ENCODE assay signal across 14 cellular contexts in the genomic region with DNA sequence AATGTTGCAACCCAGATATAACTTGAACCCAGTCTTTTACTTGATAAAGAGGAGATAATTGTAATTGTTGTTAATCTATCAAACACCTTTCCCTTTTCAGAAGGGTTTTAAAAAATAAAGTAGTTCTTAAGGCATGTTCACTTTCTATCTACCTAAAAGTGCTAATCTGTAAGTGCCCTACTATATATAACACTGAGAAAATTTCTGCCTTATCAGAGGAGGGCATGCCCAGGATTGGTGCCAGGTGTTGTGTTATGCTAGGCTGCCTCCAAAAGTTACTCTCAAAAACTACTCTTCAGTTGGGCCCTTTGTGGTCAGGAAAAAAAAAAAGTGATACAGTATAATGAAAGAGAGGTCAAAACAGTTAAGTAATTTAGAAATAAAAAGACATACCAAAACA. TPM values are rescaled to one million over a fixed set of nuclear protein-coding genes. Genes with fewer than 3 reads are reported as not detected.
DNase-seq lines count a peak whose midpoint lies in the region; ATAC-seq and TF ChIP-seq lines count a peak whose summit lies in the region.
"Had no signal": no experiment of that assay in that cellular context is flagged by ENCODE, and none has a peak within 500 bp of the region (broad histone marks: within the 10 kb centered on the region; RNA-seq: fewer than 3 reads in every experiment).

No MANE protein-coding gene starts in this region.

- CTCF ChIA-PET in CD8-positive, alpha-beta memory T cell (lab: Charles Lee) = interaction anchor here (0.7 to 1.8 kb wide), 3 partner anchors 10 to 132 kb away, joined by 3 to 4 read pairs (median 3); no protein-coding TSS in a partner anchor

- H3K27me3 ChIP-seq in CD8-positive, alpha-beta memory T cell (ENCODE audit: insufficient read depth, low read length, poor library complexity, severe bottlenecking) = no peaks in the 10 kb centered on the region
- H3K27me3 ChIP-seq in hepatocyte = no peaks in the 10 kb centered on the region

- DNase-seq in CD8-positive, alpha-beta memory T cell = no peak
- DNase-seq in caudate nucleus (lab: John Stamatoyannopoulos, UW) (peak in 1 of 61 donors; percentile 33), naive B cell (no peak), hepatocyte (ENCODE audit: low spot score) (no peak), GM03348 (ENCODE audit: low spot score) (no peak)
- DNase-seq in effector CD8-positive, alpha-beta T cell (lab: John Stamatoyannopoulos, UW) = no peak
- DNase-seq: activated T-cell treated with anti-CD3 and anti-CD28 coated beads for 4 hours; immature natural killer cell; natural killer cell; NCI-H2029; stimulated activated naive CD8-positive, alpha-beta T cell treated with anti-CD3 and anti-CD28 coated beads, Interleukin-15, Interleukin-2, amounts not matched to agents 100 U/mL and 50 U/mL, for 24 hours; WERI-Rb-1 had no signal

- peak overlapping the region in 4 of 7 donors; percentile 18 to 73 (median 54) for H3K4me3 Mint-ChIP-seq in CD8-positive, alpha-beta memory T cell
- peak overlapping the region in 5 of 8 donors; percentile 28 to 57 (median 45) for H3K4me3 Mint-ChIP-seq in naive B cell
- H3K4me3 Mint-ChIP-seq: natural killer cell had no signal

- H3K9me3 Mint-ChIP-seq in CD8-positive, alpha-beta memory T cell = no peaks in the 10 kb centered on the region
- no peaks in the 10 kb centered on the region for H3K9me3 Mint-ChIP-seq in naive B cell
- H3K9me3 Mint-ChIP-seq: immature natural killer cell, natural killer cell had no signal

- no peaks in the 10 kb centered on the region for H4K20me1 ChIP-seq in hepatocyte (ENCODE audit: insufficient read depth, poor library complexity, severe bottlenecking)

- no peaks in the 10 kb centered on the region for H3K36me3 ChIP-seq in CD8-positive, alpha-beta memory T cell (ENCODE audit: insufficient read depth, low read length)
- no peaks in the 10 kb centered on the region for H3K36me3 ChIP-seq in hepatocyte (replicated peaks; ENCODE audit: insufficient read depth, low read depth)
- H3K36me3 ChIP-seq: WERI-Rb-1 had no signal

- no peaks in the 10 kb centered on the region for H3K9me3 ChIP-seq in CD8-positive, alpha-beta memory T cell (ENCODE audit: low read length)
- no peaks in the 10 kb centered on the region for H3K9me3 ChIP-seq in hepatocyte (ENCODE audit: low read depth)

- H3K4me1 Mint-ChIP-seq in CD8-positive, alpha-beta memory T cell = peaks cover 26 to 46% (median 33%) of the 10 kb centered on the region in 3 donors
- peaks cover 18 to 30% (median 28%) of the 10 kb centered on the region in 3 donors for H3K4me1 Mint-ChIP-seq in naive B cell

- no peak for TF ChIP-seq CTCF in hepatocyte (IDR thresholded peaks at IDR 0.05; ENCODE audit: poor library complexity)

- H3K27ac ChIP-seq in CD8-positive, alpha-beta memory T cell (ENCODE audit: low read depth, low read length) = no peak overlapping the region
- H3K27ac ChIP-seq in caudate nucleus (ENCODE audit: low read depth, low read length) (peak overlapping the region; percentile 82), hepatocyte (no peak overlapping the region)
- H3K27ac ChIP-seq: WERI-Rb-1 had no signal

- H3K36me3 Mint-ChIP-seq in CD8-positive, alpha-beta memory T cell = peaks cover 0 to 2% (median 0%) of the 10 kb centered on the region in 3 donors
- peaks cover 0 to 3% of the 10 kb centered on the region in 2 donors for H3K36me3 Mint-ChIP-seq in naive B cell
- H3K36me3 Mint-ChIP-seq: natural killer cell had no signal

- H3K79me2 ChIP-seq in hepatocyte = peaks cover 7% of the 10 kb centered on the region

- no peaks in the 10 kb centered on the region for H3K9me2 ChIP-seq in hepatocyte (replicated peaks; ENCODE audit: insufficient read depth)

- ATAC-seq in GM21576 (IDR thresholded peaks at IDR 0.05; ENCODE audit: unreplicated experiment) (peak; percentile 42), naive B cell (ENCODE audit: low read depth in 2 of 2) (peak; percentile 69 to 80), GM21723 (IDR thresholded peaks at IDR 0.05; ENCODE audit: unreplicated experiment) (no peak)
- ATAC-seq: natural killer cell; stimulated activated naive CD8-positive, alpha-beta T cell treated with anti-CD3 and anti-CD28 coated beads, Interleukin-15, Interleukin-2, amounts not matched to agents 100 U/mL and 50 U/mL, for 24 hours had no signal

- peak overlapping the region in 7 of 8 donors; percentile 24 to 97 (median 73) for H3K27ac Mint-ChIP-seq in CD8-positive, alpha-beta memory T cell
- peak overlapping the region in 5 of 6 donors; percentile 13 to 89 (median 74) for H3K27ac Mint-ChIP-seq in naive B cell

- no peak overlapping the region for H2AFZ ChIP-seq in hepatocyte

- no peak overlapping the region for H3K4me2 ChIP-seq in hepatocyte

- no peak overlapping the region for H3K4me3 ChIP-seq in CD8-positive, alpha-beta memory T cell (ENCODE audit: low read length)
- no peak overlapping the region for H3K4me3 ChIP-seq in hepatocyte

- no peaks in the 10 kb centered on the region for H3K27me3 Mint-ChIP-seq in CD8-positive, alpha-beta memory T cell
- no peaks in the 10 kb centered on the region for H3K27me3 Mint-ChIP-seq in naive B cell

- POLR2A ChIA-PET in CD8-positive, alpha-beta memory T cell (lab: Charles Lee) = interaction anchor here (0.6 kb wide), 1 partner anchor 52 kb away, joined by 8 read pairs; no protein-coding TSS in a partner anchor

- peaks cover 16% of the 10 kb centered on the region for H3K4me1 ChIP-seq in CD8-positive, alpha-beta memory T cell (ENCODE audit: insufficient read depth, low read length)
- peaks cover 4% of the 10 kb centered on the region for H3K4me1 ChIP-seq in hepatocyte (ENCODE audit: insufficient read depth)

RNA-seq across cellular contexts. Expression of gene SMNDC1, which starts 36.3 kb away (rescaled TPM):
- 10 to 100 TPM; 54.9 to 60.1 TPM for total RNA-seq in CD8-positive, alpha-beta memory T cell
- polyA plus RNA-seq in CD8-positive, alpha-beta memory T cell = 17.7 TPM
- polyA plus RNA-seq in naive B cell (ENCODE audit: low read depth in 6 of 6) = 10 to 100 TPM; 11.9 to 20.8 (median 15.9) TPM
- 13.6 and 17.4 TPM in 2 replicates for total RNA-seq in hepatocyte
- 14.3 and 19.1 TPM in 2 replicates for polyA plus RNA-seq in hepatocyte
